In genomic region chr3:66353039-66353438, GRCh38 we compare ENCODE assay signal across 25 cellular contexts.
"Had no signal": no experiment of that assay in that cellular context is flagged by ENCODE, and none has a peak within 500 bp of the region (broad histone marks: within the 10 kb centered on the region; RNA-seq: fewer than 3 reads in every experiment).

No MANE protein-coding gene starts in this region.

- H3K9me3 Mint-ChIP-seq: activated CD4-positive, alpha-beta memory T cell treated with anti-CD3 and anti-CD28 coated beads, Interleukin-2, amount 10 ng/mL, durations not matched to agents 7 days and 5 days; activated naive CD4-positive, alpha-beta T cell treated with anti-CD3 and anti-CD28 coated beads for 36 hours; activated T-helper 17 cell treated with anti-CD3 and anti-CD28 coated beads, Interleukin-2, amount 50 U/mL, for 72 hours had no signal

- H3K36me3 ChIP-seq: breast epithelium, MG63, WERI-Rb-1 had no signal

- H3K27me3 ChIP-seq: breast epithelium, MG63 had no signal

- DNase-seq: activated CD4-positive, alpha-beta memory T cell treated with anti-CD3 and anti-CD28 coated beads, Interleukin-2, amount 10 ng/mL, durations not matched to agents 7 days and 5 days; activated CD4-positive, alpha-beta T cell treated with anti-CD3 and anti-CD28 coated beads for 36 hours; activated CD4-positive, alpha-beta T cell treated with anti-CD3 and anti-CD28 coated beads, Interleukin-2, amount 50 U/mL, for 1 hour; activated gamma-delta T cell; activated naive CD4-positive, alpha-beta T cell treated with anti-CD3 and anti-CD28 coated beads for 36 hours; activated T-cell treated with anti-CD3 and anti-CD28 coated beads for 4 hours; activated T-cell treated with anti-CD3 and anti-CD28 coated beads, Interleukin-2, amount 50 U/mL, for 48 hours; amygdala; MG63; NCI-H1105; NCI-H1436; NCI-H187; NCI-H2081; NCI-H510A treated with DMSO at 0.1 percent for 48 hours; NCI-H69; NK-92 treated with Interleukin-12 subunit alpha and Interleukin-12 subunit beta, amount 100 ng/mL, for 24 hours; RPMI8226; SK-N-SH; T-helper 1 cell; WERI-Rb-1 had no signal

- H3K9ac ChIP-seq: KMS-11, SK-N-SH had no signal

- ATAC-seq: activated CD4-positive, alpha-beta T cell treated with anti-CD3 and anti-CD28 coated beads for 36 hours; activated T-helper 17 cell treated with anti-CD3 and anti-CD28 coated beads, Interleukin-2, amount 50 U/mL, for 72 hours; Panc1 had no signal

- H3K27me3 Mint-ChIP-seq: activated CD4-positive, alpha-beta memory T cell treated with anti-CD3 and anti-CD28 coated beads, Interleukin-2, amount 10 ng/mL, durations not matched to agents 7 days and 5 days; activated CD4-positive, alpha-beta T cell treated with anti-CD3 and anti-CD28 coated beads for 36 hours; activated naive CD8-positive, alpha-beta T cell; activated T-helper 17 cell treated with anti-CD3 and anti-CD28 coated beads, Interleukin-2, amount 50 U/mL, for 72 hours had no signal

- H3K4me2 ChIP-seq: KMS-11, SK-N-SH had no signal

- H3K9me3 ChIP-seq: breast epithelium, MG63, SK-N-SH had no signal

- H3K27ac Mint-ChIP-seq: activated CD4-positive, alpha-beta memory T cell treated with anti-CD3 and anti-CD28 coated beads, Interleukin-2, amount 10 ng/mL, durations not matched to agents 7 days and 5 days; activated CD4-positive, alpha-beta T cell treated with anti-CD3 and anti-CD28 coated beads for 36 hours; activated naive CD4-positive, alpha-beta T cell treated with anti-CD3 and anti-CD28 coated beads for 36 hours; activated naive CD8-positive, alpha-beta T cell; activated T-helper 17 cell treated with anti-CD3 and anti-CD28 coated beads, Interleukin-2, amount 50 U/mL, for 72 hours had no signal

- H3K4me3 Mint-ChIP-seq: activated CD4-positive, alpha-beta memory T cell treated with anti-CD3 and anti-CD28 coated beads, Interleukin-2, amount 10 ng/mL, durations not matched to agents 7 days and 5 days; activated CD4-positive, alpha-beta T cell treated with anti-CD3 and anti-CD28 coated beads for 36 hours; activated naive CD4-positive, alpha-beta T cell treated with anti-CD3 and anti-CD28 coated beads for 36 hours; activated naive CD8-positive, alpha-beta T cell; activated T-helper 17 cell treated with anti-CD3 and anti-CD28 coated beads, Interleukin-2, amount 50 U/mL, for 72 hours had no signal

- H3K4me1 ChIP-seq: breast epithelium had no signal

- H3K4me3 ChIP-seq: breast epithelium, MG63 had no signal

- H3K27ac ChIP-seq: breast epithelium, KMS-11, WERI-Rb-1 had no signal
